In the genomic region with DNA sequence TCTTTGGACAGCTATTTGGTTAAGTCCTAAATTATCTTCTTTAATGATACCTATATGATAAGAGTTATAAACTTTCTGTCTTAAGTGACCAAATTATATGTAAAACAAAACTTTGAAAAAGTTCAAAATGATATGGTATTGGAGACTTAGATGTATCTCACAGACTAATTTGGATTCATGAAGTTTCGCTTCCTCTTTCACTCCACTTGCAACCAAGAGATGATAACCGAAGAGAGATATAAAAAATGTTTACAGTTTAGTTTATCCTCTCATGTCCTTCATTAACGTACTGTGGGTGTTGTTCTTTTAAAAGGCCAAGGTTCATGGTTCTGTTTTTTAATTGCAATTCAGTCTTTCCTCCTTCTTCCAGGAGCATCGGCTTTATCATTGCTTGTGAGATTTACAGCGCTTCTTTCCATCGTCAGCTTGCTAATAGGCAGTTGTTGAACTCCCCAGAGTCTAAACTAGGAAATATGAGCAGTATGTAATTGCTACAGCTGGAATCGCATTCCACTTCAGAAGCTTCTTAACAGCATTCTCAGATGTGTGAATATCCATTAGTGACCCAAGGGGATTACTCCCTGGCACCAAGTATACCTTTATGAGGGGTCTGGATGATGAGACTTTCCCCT, we compare ENCODE assay signal across 8 cellular contexts.
DNase-seq lines count a peak whose midpoint lies in the region; ATAC-seq and TF ChIP-seq lines count a peak whose summit lies in the region.

No MANE protein-coding gene starts in this region.

- H3K4me3 ChIP-seq in BLaER1 (peak overlapping the region; percentile 60), cardiac fibroblast (replicated peaks in 1 of 2; ENCODE audit: low read depth in 2 of 2, low read length in 2 of 2) (peak overlapping the region in 1 of 2 donors; percentile 2), stomach (no peak overlapping the region), neuronal stem cell (ENCODE audit: low read length in 2 of 2) (no peak overlapping the region)

- H3K4me2 ChIP-seq in BLaER1 (peak overlapping the region; percentile 81), neuronal stem cell (ENCODE audit: insufficient read depth, low read length, poor library complexity, severe bottlenecking) (no peak overlapping the region)

- H3K18ac ChIP-seq in neuronal stem cell (ENCODE audit: low read length): no peak overlapping the region

- ATAC-seq in GM21381 (IDR thresholded peaks at IDR 0.05; ENCODE audit: unreplicated experiment): peak; percentile 82

- H3K27me3 ChIP-seq in BLaER1 (no peaks in the 10 kb centered on the region), stomach (no peaks in the 10 kb centered on the region), neuronal stem cell (ENCODE audit: control insufficient read depth in 3 of 3, insufficient read depth in 3 of 3, low read depth in 1 of 3, low read length in 3 of 3) (no peaks in the 10 kb centered on the region)

- H3K9ac ChIP-seq in BLaER1 (peak overlapping the region; percentile 44), neuronal stem cell (ENCODE audit: low read depth, low read length, poor library complexity) (no peak overlapping the region)

- no peak overlapping the region for H2BK12ac ChIP-seq in neuronal stem cell (ENCODE audit: low read length)

- TF ChIP-seq POLR2A in stomach (IDR thresholded peaks at IDR 0.05): no peak

- in situ Hi-C loops in KBM-7 (cut with MboI; ENCODE audit: low pct_unique_long_range_greater_than_20kb, low sequenced_read_pairs): no loop called here

- no peak overlapping the region for H2AK5ac ChIP-seq in neuronal stem cell (ENCODE audit: low read depth, low read length)

- no peak overlapping the region for H2BK15ac ChIP-seq in neuronal stem cell (ENCODE audit: low read length)

- H4K8ac ChIP-seq in neuronal stem cell (ENCODE audit: low read depth, low read length): no peak overlapping the region

- H4K91ac ChIP-seq in neuronal stem cell (ENCODE audit: low read depth, low read length, poor library complexity): no peak overlapping the region

- TF ChIP-seq EP300 in stomach (IDR thresholded peaks at IDR 0.05): no peak

- H2BK120ac ChIP-seq in neuronal stem cell (ENCODE audit: low read depth, low read length): no peak overlapping the region

- no peak overlapping the region for H2BK5ac ChIP-seq in neuronal stem cell (ENCODE audit: low read length)

- H3K79me1 ChIP-seq in neuronal stem cell (ENCODE audit: low read depth, low read length): no peaks in the 10 kb centered on the region

- no peaks in the 10 kb centered on the region for H4K20me1 ChIP-seq in BLaER1

- 46 to 75% (median 60%) methylated on average over 7 of the region's 7 CpGs for WGBS in stomach, 5 donors
- WGBS in neuronal stem cell (ENCODE audit: extremely low coverage in 2 of 2, insufficient read length in 2 of 2, insufficient replicate concordance in 1 of 2), 2 donors: no CpG with 5 or more reads among the region's 7 CpGs

- H3K36me3 ChIP-seq in BLaER1 (no peaks in the 10 kb centered on the region), stomach (no peaks in the 10 kb centered on the region), neuronal stem cell (replicated peaks in 1 of 2; ENCODE audit: control insufficient read depth in 2 of 2, insufficient read depth in 2 of 2, low read length in 2 of 2) (no peaks in the 10 kb centered on the region)

- no peak overlapping the region for H2AFZ ChIP-seq in neuronal stem cell (ENCODE audit: low read length)

- H3K23ac ChIP-seq in neuronal stem cell (ENCODE audit: low read depth, low read length, poor library complexity): no peak overlapping the region

- H3K14ac ChIP-seq in neuronal stem cell (ENCODE audit: low read length): no peak overlapping the region

- no peak for TF ChIP-seq CTCF in cardiac fibroblast (IDR thresholded peaks at IDR 0.05; ENCODE audit: low read depth, low read length)
- TF ChIP-seq CTCF in stomach (IDR thresholded peaks at IDR 0.05): no peak

- H3K9me3 ChIP-seq in BLaER1: peaks cover 19% of the 10 kb centered on the region
- peaks cover 0 to 3% (median 0%) of the 10 kb centered on the region in 4 donors for H3K9me3 ChIP-seq in stomach
- no peaks in the 10 kb centered on the region for H3K9me3 ChIP-seq in neuronal stem cell (replicated peaks in 1 of 2; ENCODE audit: control insufficient read depth in 2 of 2, insufficient read depth in 1 of 2, low read depth in 1 of 2, low read length in 2 of 2)

- no peak overlapping the region for H3K4ac ChIP-seq in neuronal stem cell (ENCODE audit: low read length)

- peaks cover 29% of the 10 kb centered on the region for H3K4me1 ChIP-seq in BLaER1
- no peaks in the 10 kb centered on the region for H3K4me1 ChIP-seq in stomach
- H3K4me1 ChIP-seq in neuronal stem cell (ENCODE audit: control insufficient read depth in 2 of 2, insufficient read depth in 1 of 2, low read depth in 1 of 2, low read length in 2 of 2): peaks cover 0 to 3% of the 10 kb centered on the region in 2 donors

- H3K27ac ChIP-seq in BLaER1 (peak overlapping the region; percentile 75), stomach (peak overlapping the region in 4 of 5 donors; percentile 3 to 63 (median 40)), neuronal stem cell (replicated peaks; ENCODE audit: low read length) (no peak overlapping the region)

- peak; percentile 64 for DNase-seq in KBM-7
- DNase-seq in cardiac fibroblast (ENCODE audit: low read depth in 2 of 2): peak; percentile 63 to 64
- no peak for DNase-seq in stomach
- no peak for DNase-seq in iPS-NIHi7 (ENCODE audit: extremely low spot score)
- DNase-seq in 8988T: no peak
- no peak for DNase-seq in neuronal stem cell (ENCODE audit: low spot score)

- intact Hi-C loops in stomach (cut with DNase I; ENCODE audit: low total_unique reads): no loop called here

Comparison
In these comparisons a context has a peak if more than half of its experiments do, and no peak if none do; other contexts are left out.
1. DNase-seq: peak in KBM-7 (single experiment) and cardiac fibroblast (2 of 2); none in stomach (single experiment), iPS-NIHi7 (single experiment), 8988T (single experiment) and neuronal stem cell (single experiment).